8 cellular contexts compared by ENCODE assay signal in genomic region chr18:35497006-35497333, GRCh38. TPM values are rescaled to one million over a fixed set of nuclear protein-coding genes. Genes with fewer than 3 reads are reported as not detected.
DNase-seq lines count a peak whose midpoint lies in the region; ATAC-seq, FAIRE-seq and TF ChIP-seq lines count a peak whose summit lies in the region.

No MANE protein-coding gene starts in this region.

- ATAC-seq in HG02763 (IDR thresholded peaks at IDR 0.05; ENCODE audit: unreplicated experiment) = peak; percentile 16

- no peaks in the 10 kb centered on the region for H3K36me3 ChIP-seq in H1 (ENCODE audit: control insufficient read depth in 2 of 4, insufficient read depth in 4 of 4, low read length in 3 of 4)
- peaks cover 0 to 7% of the 10 kb centered on the region in 2 donors for H3K36me3 ChIP-seq in muscle layer of duodenum (ENCODE audit: control insufficient read depth in 1 of 2, insufficient read depth in 2 of 2, low read length in 2 of 2)

- 0 out of 2 replicates have a peak overlapping the region, but pooled peaks have one; percentile 79 for H2BK5ac ChIP-seq in H1 (ENCODE audit: low read depth, low read length)

- no peak overlapping the region for H4K91ac ChIP-seq in H1 (replicated peaks; ENCODE audit: insufficient read length, low read length)

- H3K18ac ChIP-seq in H1 (ENCODE audit: extremely low read depth, low read length) = 0 out of 2 replicates have a peak overlapping the region, but pooled peaks have one; percentile 26

- no peak for TF ChIP-seq EP300 in H1 (IDR thresholded peaks at IDR 0.05; ENCODE audit: borderline replicate concordance in 1 of 2, low read depth in 2 of 2, low read length in 2 of 2)

- H3K4me3 ChIP-seq in H1 (ENCODE audit: extremely low read depth in 1 of 4, insufficient read depth in 2 of 4, low read depth in 3 of 4, low read length in 4 of 4) (peak overlapping the region; percentile 71 to 87 (median 82)), muscle layer of duodenum (ENCODE audit: low read depth in 1 of 2, low read length in 2 of 2) (peak overlapping the region; percentile 70 to 96)

- H3K36me3 Mint-ChIP-seq in T-helper 2 cell treated with Interferon-gamma antibody and Interleukin-4, amounts not matched to agents 5 μg/mL and 100 μg/mL, for 36 hours (ENCODE audit: low read depth) = peaks cover 4% of the 10 kb centered on the region

- H3K27me3 Mint-ChIP-seq in T-helper 2 cell treated with Interferon-gamma antibody and Interleukin-4, amounts not matched to agents 5 μg/mL and 100 μg/mL, for 36 hours (ENCODE audit: low read depth) = no peaks in the 10 kb centered on the region

- no peak overlapping the region for H2BK120ac ChIP-seq in H1 (replicated peaks; ENCODE audit: low read depth, low read length)

- peak overlapping the region in 2 of 4 experiments; percentile 63 to 79; a peak in 5 of 7 replicates for H3K9ac ChIP-seq in H1 (replicated peaks in 1 of 4; ENCODE audit: extremely low read depth in 1 of 4, low read depth in 3 of 4, low read length in 3 of 4)

- no peak overlapping the region for H4K5ac ChIP-seq in H1 (ENCODE audit: insufficient read length, low read depth, low read length)

- POLR2A ChIA-PET in H1 (lab: Charles Lee; ENCODE audit: partially characterized antibody) = interaction anchor here (1.1 to 1.8 kb wide), 6 partner anchors 10 to 177 kb away, joined by 3 to 7 read pairs (median 4); no protein-coding TSS in a partner anchor

- peak overlapping the region; percentile 71 to 93 for H3K4me2 ChIP-seq in H1 (ENCODE audit: insufficient read depth in 1 of 2, low read depth in 2 of 2, low read length in 2 of 2)

- H3K27ac ChIP-seq in H1 (ENCODE audit: low read depth, low read length) (peak overlapping the region; percentile 16; the same call in 1 of the 2 replicates), muscle layer of duodenum (ENCODE audit: low read length) (peak overlapping the region; percentile 100)

- no peaks in the 10 kb centered on the region for H4K20me1 ChIP-seq in H1 (replicated peaks in 1 of 2; ENCODE audit: control insufficient read depth in 1 of 2, insufficient read depth in 2 of 2, low read length in 2 of 2)

- H2AK5ac ChIP-seq in H1 (ENCODE audit: low read depth, low read length) = no peak overlapping the region

- FAIRE-seq in H1 (lab: Jason Lieb, UNC) (no peak), D721Med (lab: Jason Lieb, UNC) (no peak)

- no peak overlapping the region for H3K4ac ChIP-seq in H1 (replicated peaks; ENCODE audit: insufficient read length, low read depth, low read length)

- H3K79me2 ChIP-seq in H1 (ENCODE audit: control insufficient read depth in 1 of 2, insufficient read depth in 2 of 2, low read length in 2 of 2) = peaks cover 8 to 53% of the 10 kb centered on the region in 2 experiments; a peak in 3 of 4 replicates

- H3K4me3 Mint-ChIP-seq in T-helper 2 cell treated with Interferon-gamma antibody and Interleukin-4, amounts not matched to agents 5 μg/mL and 100 μg/mL, for 36 hours = peak overlapping the region; percentile 96

- DNase-seq in T-helper 2 cell treated with Interferon-gamma antibody and Interleukin-4, amounts not matched to agents 5 μg/mL and 100 μg/mL, for 36 hours (ENCODE audit: low spot score) = no peak
- DNase-seq in T-helper 2 cell (no peak), OCI-M1 (lab: John Stamatoyannopoulos, UW) (peak; percentile 84), H1 (ENCODE audit: low read depth in 1 of 2, low spot score in 2 of 2) (no peak), D721Med (ENCODE audit: insufficient read length, low spot score) (no peak), DMS153 treated with DMSO at 0.1 percent for 48 hours (lab: John Stamatoyannopoulos, UW; ENCODE audit: unreplicated experiment) (no peak)

- H3K9me3 Mint-ChIP-seq in T-helper 2 cell treated with Interferon-gamma antibody and Interleukin-4, amounts not matched to agents 5 μg/mL and 100 μg/mL, for 36 hours = no peaks in the 10 kb centered on the region

- H3K4me1 Mint-ChIP-seq in T-helper 2 cell treated with Interferon-gamma antibody and Interleukin-4, amounts not matched to agents 5 μg/mL and 100 μg/mL, for 36 hours (ENCODE audit: low read depth) = peaks cover 22% of the 10 kb centered on the region

- peaks cover 8% of the 10 kb centered on the region; the same call in 1 of the 2 replicates for H3K79me1 ChIP-seq in H1 (ENCODE audit: low read depth, low read length)

- no peak for TF ChIP-seq POLR2A in H1 (IDR thresholded peaks at IDR 0.05; ENCODE audit: control extremely low read depth in 1 of 2, low read depth in 2 of 2, low read length in 2 of 2)

- peak overlapping the region; percentile 70; the same call in 1 of the 2 replicates for H2AFZ ChIP-seq in H1 (ENCODE audit: low read length)

- H2BK12ac ChIP-seq in H1 (ENCODE audit: low read depth, low read length) = no peak overlapping the region

- H3K27ac Mint-ChIP-seq in T-helper 2 cell treated with Interferon-gamma antibody and Interleukin-4, amounts not matched to agents 5 μg/mL and 100 μg/mL, for 36 hours = peak overlapping the region; percentile 99

- CTCF ChIA-PET in H1 (lab: Charles Lee; ENCODE audit: partially characterized antibody) = interaction anchor here (1.5 kb wide), 2 partner anchors 24 to 29 kb away, joined by 4 read pairs; no protein-coding TSS in a partner anchor

- H3K23ac ChIP-seq in H1 (ENCODE audit: insufficient read length) = no peak overlapping the region

- TF ChIP-seq RAD21 in H1 (IDR thresholded peaks at IDR 0.05 in 1 of 2, conservative IDR thresholded peaks at IDR 0.05 in 1 of 2; ENCODE audit: low read depth in 2 of 2, low read length in 2 of 2) = no peak

- no peak overlapping the region for H2BK20ac ChIP-seq in H1 (ENCODE audit: low read length)

- WGBS in H1 (ENCODE audit: extremely low coverage in 1 of 2, insufficient coverage in 1 of 2, insufficient read length in 1 of 2, insufficient replicate concordance in 2 of 2, low coverage in 1 of 2, low lambda C conversion rate in 2 of 2, missing lambda C conversion rate in 1 of 2), 2 experiments = 20% methylated on average over 3 of the region's 3 CpGs; no CpG with 5 or more reads in 1 of the 2 experiments

- no peak overlapping the region for H2BK15ac ChIP-seq in H1 (ENCODE audit: low read length)

- no peak overlapping the region for H3K56ac ChIP-seq in H1 (replicated peaks; ENCODE audit: insufficient read length, low read depth, low read length)

- no peaks in the 10 kb centered on the region for H3K9me3 ChIP-seq in H1 (ENCODE audit: insufficient read depth in 2 of 2, low read depth in 1 of 2, low read length in 1 of 2)
- H3K9me3 ChIP-seq in muscle layer of duodenum (ENCODE audit: control insufficient read depth in 1 of 2, low read length in 2 of 2) = no peaks in the 10 kb centered on the region

- no peak overlapping the region for H3K14ac ChIP-seq in H1 (ENCODE audit: insufficient read length)

- TF ChIP-seq CTCF in H1 (IDR thresholded peaks at IDR 0.05; ENCODE audit: control extremely low read depth in 1 of 3, insufficient read depth in 1 of 3, low read depth in 1 of 3, low read length in 3 of 3) = no peak
- no peak for TF ChIP-seq CTCF in D721Med (IDR thresholded peaks at IDR 0.05; ENCODE audit: insufficient read depth, missing control alignments)

- H3K23me2 ChIP-seq in H1 (ENCODE audit: low read depth, low read length) = peaks cover 6% of the 10 kb centered on the region; the same call in 1 of the 2 replicates

- no peaks in the 10 kb centered on the region for H3K27me3 ChIP-seq in H1 (replicated peaks in 1 of 4; ENCODE audit: control insufficient read depth in 3 of 4, extremely low read depth in 1 of 4, insufficient read depth in 3 of 4, low read length in 3 of 4)
- H3K27me3 ChIP-seq in muscle layer of duodenum (ENCODE audit: low read depth, low read length) = no peaks in the 10 kb centered on the region

- peaks cover 2 to 18% (median 3%) of the 10 kb centered on the region in 4 experiments; a peak in 5 of 7 replicates for H3K4me1 ChIP-seq in H1 (replicated peaks in 1 of 4; ENCODE audit: control insufficient read depth in 3 of 4, insufficient read depth in 4 of 4, low read length in 3 of 4)
- peaks cover 7 to 11% of the 10 kb centered on the region in 2 donors for H3K4me1 ChIP-seq in muscle layer of duodenum (ENCODE audit: control insufficient read depth in 1 of 2, insufficient read depth in 2 of 2, low read length in 2 of 2)

- H4K8ac ChIP-seq in H1 (ENCODE audit: extremely low read depth, insufficient read depth, low read length) = no peak overlapping the region

TF ChIP-seq in H1, 55 proteins besides CTCF, POLR2A, EP300 and RAD21:
- TF ChIP-seq ATF2 (IDR thresholded peaks at IDR 0.05; ENCODE audit: low read length) = no peak; the same call in 1 of the 2 replicates
- TF ChIP-seq BRCA1 (IDR thresholded peaks at IDR 0.05; ENCODE audit: low read depth, low read length) = no peak
- TF ChIP-seq CHD1 (IDR thresholded peaks at IDR 0.05; ENCODE audit: low read depth, low read length) = no peak
TF ChIP-seq in H1: peak in this region for 0.

RNA-seq across cellular contexts. Expression of gene INO80C, which starts 0.8 kb away (rescaled TPM):
- 46.5 and 48.9 TPM in 2 replicates for total RNA-seq in H1 (2021; fragmentation: NEBNext Ultra II Directional; extraction: Animal tissue kit (Norgen Biotek cat#: 25700))
- polyA plus RNA-seq in H1 (2011; rRNA removed) = 27.8 and 30.1 TPM in 2 replicates
- polyA plus RNA-seq in H1 (2011; cell fraction: cytosol; rRNA removed) = 38.6 TPM
- polyA plus RNA-seq in H1 (2011; cell fraction: nucleus; rRNA removed) = 33.7 TPM
- polyA plus RNA-seq in H1 (2012, experiment 1 of 2) = 39.7 to 43.3 TPM (median 41.1 TPM) in 4 replicates
- polyA plus RNA-seq in H1 (2012, experiment 2 of 2) = 41.9 TPM
- polyA plus RNA-seq in H1 (2013, experiment 1 of 2) = 36.8 TPM
- 37.7 TPM for polyA plus RNA-seq in H1 (2013, experiment 2 of 2)
- polyA minus RNA-seq in H1 (2011; rRNA and poly(A)+ RNA removed) = 23.5 and 25.7 TPM in 2 replicates
- polyA minus RNA-seq in H1 (2011; cell fraction: cytosol; rRNA and poly(A)+ RNA removed) = 14.1 TPM
- 20.2 TPM for polyA minus RNA-seq in H1 (2011; cell fraction: nucleus; rRNA and poly(A)+ RNA removed)
